ENCODE assay signal across 8 cellular contexts in genomic region chr4:143558823-143559756, GRCh38. TPM values are rescaled to one million over a fixed set of nuclear protein-coding genes. Genes with fewer than 3 reads are reported as not detected.
DNase-seq lines count a peak whose midpoint lies in the region; ATAC-seq and TF ChIP-seq lines count a peak whose summit lies in the region.

No MANE protein-coding gene starts in this region.

- TF ChIP-seq CTCF in fibroblast of mammary gland (conservative IDR thresholded peaks at IDR 0.05; ENCODE audit: control insufficient read depth, insufficient read depth, low read depth, low read length), result peak; percentile 39

- H3K27me3 Mint-ChIP-seq in naive B cell, result peaks cover 0 to 9% (median 0%) of the 10 kb centered on the region in 3 donors

- H3K4me3 ChIP-seq in fibroblast of mammary gland (ENCODE audit: control insufficient read depth, low read depth, low read length), result peak overlapping the region; percentile 69

- peaks cover 0 to 3% (median 0%) of the 10 kb centered on the region in 7 donors for H3K9me3 Mint-ChIP-seq in naive B cell

- peaks cover 16 to 19% (median 16%) of the 10 kb centered on the region in 3 donors for H3K4me1 Mint-ChIP-seq in naive B cell

- peak overlapping the region; percentile 85 to 98 (median 94) for H3K4me3 Mint-ChIP-seq in naive B cell

- no peaks in the 10 kb centered on the region for H3K36me3 Mint-ChIP-seq in naive B cell

- H3K27ac Mint-ChIP-seq in naive B cell, result peak overlapping the region; percentile 86 to 97 (median 94)

- DNase-seq in AG20443 (ENCODE audit: low spot score) (peak; percentile 92), NOMO-1 treated with DMSO at 0.1 percent for 48 hours (lab: John Stamatoyannopoulos, UW; ENCODE audit: unreplicated experiment) (peak; percentile 44), activated T-helper 1 cell treated with Interleukin-2 at 50 U/mL for 16 hours (ENCODE audit: low read depth) (peak; percentile 46), fibroblast of mammary gland (ENCODE audit: low read depth) (peak; percentile 54), naive B cell (peak; percentile 73)
- peak; percentile 32 to 81 (median 59) for DNase-seq in stimulated activated naive CD4-positive, alpha-beta T cell (lab: John Stamatoyannopoulos, UW)

- peak; percentile 82 for ATAC-seq in GM19025 (IDR thresholded peaks at IDR 0.05; ENCODE audit: low read depth, unreplicated experiment)
- ATAC-seq in HG03432 (IDR thresholded peaks at IDR 0.05; ENCODE audit: unreplicated experiment), result peak; percentile 84
- peak; percentile 83 to 84 for ATAC-seq in naive B cell (ENCODE audit: low read depth in 2 of 2)

RNA-seq across cellular contexts. Expression of gene SMARCA5, which starts 45.6 kb away (rescaled TPM):
- polyA plus RNA-seq in naive B cell (ENCODE audit: low read depth in 6 of 6), result 10 to 100 TPM; 17.1 to 36.3 (median 26.1) TPM

Comparison
In these comparisons a context has a peak if more than half of its experiments do, and no peak if none do; other contexts are left out.
1. Peak in every context shown above with its lines: DNase-seq, ATAC-seq and H3K4me3 ChIP-seq.